In the genomic region with DNA sequence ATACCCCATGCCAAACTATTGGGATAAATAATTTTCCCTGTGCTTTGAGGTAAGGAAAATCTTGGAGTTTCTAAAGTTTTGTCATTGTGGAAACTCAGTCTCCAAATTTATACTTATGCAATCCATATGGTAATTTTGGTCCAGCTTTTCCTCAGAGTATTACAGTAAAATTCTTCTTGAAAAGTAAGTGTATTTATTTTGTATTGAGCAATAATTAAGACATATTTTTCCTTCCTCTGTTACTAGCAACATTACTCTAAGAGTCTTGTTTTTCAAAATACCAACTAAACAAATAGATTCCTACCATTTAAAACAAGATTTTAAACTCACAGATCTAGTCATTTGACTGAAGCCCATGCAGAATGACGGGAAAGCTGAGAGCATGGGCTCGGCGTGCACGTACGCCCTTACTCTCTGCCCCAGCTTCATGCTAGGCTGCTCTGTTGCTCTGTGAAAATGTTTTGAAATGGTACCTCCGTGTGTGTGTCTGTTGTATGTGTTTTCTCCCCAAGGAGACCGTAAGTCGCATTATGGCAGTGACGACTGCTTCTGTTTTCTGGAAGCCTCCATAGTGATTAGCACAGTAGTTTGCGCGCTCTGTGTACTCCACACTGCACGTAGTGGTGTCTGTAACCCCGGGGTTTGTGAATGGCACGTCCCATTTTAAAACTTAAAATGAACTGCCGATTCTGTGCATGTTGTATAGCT, we compare ENCODE assay signal across 1 cellular context.
TF ChIP-seq lines count a peak whose summit lies in the region.

No MANE protein-coding gene starts in this region.

TF ChIP-seq in SK-N-SH, 30 proteins besides CTCF, POLR2A, EP300 and RAD21 (continued from another document):
- TF ChIP-seq, protein P1, sequence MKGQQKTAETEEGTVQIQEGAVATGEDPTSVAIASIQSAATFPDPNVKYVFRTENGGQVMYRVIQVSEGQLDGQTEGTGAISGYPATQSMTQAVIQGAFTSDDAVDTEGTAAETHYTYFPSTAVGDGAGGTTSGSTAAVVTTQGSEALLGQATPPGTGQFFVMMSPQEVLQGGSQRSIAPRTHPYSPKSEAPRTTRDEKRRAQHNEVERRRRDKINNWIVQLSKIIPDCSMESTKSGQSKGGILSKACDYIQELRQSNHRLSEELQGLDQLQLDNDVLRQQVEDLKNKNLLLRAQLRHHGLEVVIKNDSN (IDR thresholded peaks at IDR 0.05; ENCODE audit: borderline replicate concordance, low read depth), result no peak
- TF ChIP-seq EZH2phosphoT487 (IDR thresholded peaks at IDR 0.05; ENCODE audit: borderline replicate concordance, low read depth), result no peak
- no peak for TF ChIP-seq TCF12 (IDR thresholded peaks at IDR 0.05)
- TF ChIP-seq RFX5 (IDR thresholded peaks at IDR 0.05; ENCODE audit: low read length), result no peak
- TF ChIP-seq MXI1 (IDR thresholded peaks at IDR 0.05; ENCODE audit: low read depth, low read length), result no peak
- TF ChIP-seq YY1 (IDR thresholded peaks at IDR 0.05; ENCODE audit: low read depth), result no peak
- no peak for TF ChIP-seq RCOR1 (IDR thresholded peaks at IDR 0.05; ENCODE audit: low read length)
